In genomic region chr6:15491255-15491985, GRCh38 we compare ENCODE assay signal across 8 cellular contexts.
DNase-seq lines count a peak whose midpoint lies in the region; ATAC-seq lines count a peak whose summit lies in the region.

No MANE protein-coding gene starts in this region.

- ATAC-seq in GM18907 (IDR thresholded peaks at IDR 0.05; ENCODE audit: unreplicated experiment) (peak; percentile 48), HG03139 (IDR thresholded peaks at IDR 0.05; ENCODE audit: unreplicated experiment) (no peak)

- DNase-seq in AG08396 (ENCODE audit: low spot score): peak; percentile 83
- peak; percentile 11 for DNase-seq in NCI-H524 treated with DMSO at 0.1 percent for 48 hours (lab: John Stamatoyannopoulos, UW)
- DNase-seq in activated CD8-positive, alpha-beta memory T cell treated with anti-CD3 and anti-CD28 coated beads for 1 hour (ENCODE audit: extremely low read depth in 1 of 2, low read depth in 1 of 2): peak; percentile 29 to 42
- DNase-seq in effector CD4-positive, alpha-beta T cell: peak; percentile 53
- DNase-seq in medulla oblongata (ENCODE audit: extremely low spot score): peak; percentile 97
- peak; percentile 21 to 33 for DNase-seq in stimulated activated CD8-positive, alpha-beta memory T cell treated with anti-CD3 and anti-CD28 coated beads, Interleukin-15, amount 100 ng/mL, for 4 hours (ENCODE audit: low read depth in 2 of 2)

Comparison
In these comparisons a context has a peak if more than half of its experiments do, and no peak if none do; other contexts are left out.
1. DNase-seq: peak in every context shown above with its lines; median percentile 97 in medulla oblongata; 83 in AG08396; 53 in effector CD4-positive, alpha-beta T cell; 36 in activated CD8-positive, alpha-beta memory T cell treated with anti-CD3 and anti-CD28 coated beads for 1 hour; 27 in stimulated activated CD8-positive, alpha-beta memory T cell treated with anti-CD3 and anti-CD28 coated beads, Interleukin-15, amount 100 ng/mL, for 4 hours; 11 in NCI-H524 treated with DMSO at 0.1 percent for 48 hours.